ENCODE assay signal across 10 cellular contexts in the genomic region with DNA sequence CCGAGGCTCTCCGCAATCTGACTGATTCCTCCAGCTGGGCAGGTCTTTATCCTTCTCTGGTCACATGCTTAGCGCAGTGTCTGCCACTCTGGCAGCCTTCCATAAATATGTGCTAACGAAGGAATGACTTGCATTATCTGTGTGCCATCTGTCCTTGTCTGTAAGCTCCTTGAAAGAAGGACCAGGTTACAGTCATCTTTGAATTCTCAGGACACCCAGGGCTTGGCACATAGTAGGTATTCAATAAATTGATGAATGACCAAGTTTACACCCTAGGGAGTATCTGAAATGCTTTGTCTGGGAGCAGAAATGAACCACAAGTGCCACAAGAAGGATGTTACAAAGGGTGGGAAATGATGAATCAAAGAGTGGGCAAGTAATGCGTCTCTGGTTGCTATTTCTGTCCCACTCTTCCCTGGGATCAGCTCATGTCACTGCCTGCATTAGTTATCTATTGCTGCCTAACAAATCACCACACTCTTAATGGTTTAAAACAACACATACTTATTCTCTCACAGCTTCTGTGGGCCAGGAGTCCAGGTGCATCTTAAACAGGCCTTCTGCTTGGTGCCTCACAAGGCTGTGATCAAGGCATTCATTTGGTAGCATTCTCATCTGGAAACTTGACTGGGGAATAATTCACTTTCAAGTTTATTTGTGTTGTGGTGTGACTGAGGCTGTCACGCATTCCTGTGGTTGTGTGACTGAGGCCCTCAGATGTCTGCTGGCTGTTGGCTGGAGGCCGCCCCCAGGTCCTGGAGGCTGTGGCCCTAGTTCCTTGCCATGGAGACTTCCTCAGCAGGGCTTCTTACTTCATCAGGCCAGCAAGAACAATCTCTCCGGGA. TPM values are rescaled to one million over a fixed set of nuclear protein-coding genes. Genes with fewer than 3 reads are reported as not detected.
DNase-seq lines count a peak whose midpoint lies in the region; ATAC-seq and TF ChIP-seq lines count a peak whose summit lies in the region.
"Had no signal": no experiment of that assay in that cellular context is flagged by ENCODE, and none has a peak within 500 bp of the region (broad histone marks: within the 10 kb centered on the region; RNA-seq: fewer than 3 reads in every experiment).

No MANE protein-coding gene starts in this region.

- TF ChIP-seq POLR2A in gastroesophageal sphincter (IDR thresholded peaks at IDR 0.05), result no peak

- no peaks in the 10 kb centered on the region for H3K9me3 Mint-ChIP-seq in naive thymus-derived CD8-positive, alpha-beta T cell

- H3K36me3 Mint-ChIP-seq in naive thymus-derived CD8-positive, alpha-beta T cell, result no peaks in the 10 kb centered on the region

- no peak overlapping the region for H3K4me3 Mint-ChIP-seq in naive thymus-derived CD8-positive, alpha-beta T cell

- intact Hi-C loops in left ventricle myocardium superior (cut with micrococcal nuclease), result no loop called here

- H3K4me3 ChIP-seq in gastroesophageal sphincter, result no peak overlapping the region
- H3K4me3 ChIP-seq: lower lobe of right lung had no signal

- peaks cover 11 to 51% (median 24%) of the 10 kb centered on the region in 5 donors for H3K27me3 Mint-ChIP-seq in naive thymus-derived CD8-positive, alpha-beta T cell

- H3K9me3 ChIP-seq in gastroesophageal sphincter, result no peaks in the 10 kb centered on the region
- H3K9me3 ChIP-seq: lower lobe of right lung had no signal

- TF ChIP-seq EP300 in gastroesophageal sphincter (IDR thresholded peaks at IDR 0.05), result no peak

- H3K27ac ChIP-seq in gastroesophageal sphincter, result no peak overlapping the region
- H3K27ac ChIP-seq: lower lobe of right lung had no signal

- no peaks in the 10 kb centered on the region for H3K36me3 ChIP-seq in gastroesophageal sphincter
- H3K36me3 ChIP-seq: lower lobe of right lung had no signal

- POLR2A ChIA-PET in naive thymus-derived CD8-positive, alpha-beta T cell (lab: Charles Lee), result no interaction called here

- DNase-seq in GM04504 (ENCODE audit: low read depth) (peak; percentile 21), MV-4-11 (lab: John Stamatoyannopoulos, UW) (peak; percentile 72), iris pigment epithelial cell (ENCODE audit: low read depth) (peak; percentile 73), left ventricle myocardium superior (no peak)
- DNase-seq in naive thymus-derived CD8-positive, alpha-beta T cell, result no peak
- DNase-seq: lower lobe of right lung had no signal

- no peak for TF ChIP-seq CTCF in gastroesophageal sphincter (IDR thresholded peaks at IDR 0.05)

- ATAC-seq in GM21717 (IDR thresholded peaks at IDR 0.05; ENCODE audit: unreplicated experiment) (peak; percentile 69), GM19324 (IDR thresholded peaks at IDR 0.05; ENCODE audit: low FRiP score, unreplicated experiment) (no peak), left ventricle myocardium superior (no peak), gastroesophageal sphincter (no peak)
- ATAC-seq in naive thymus-derived CD8-positive, alpha-beta T cell, result no peak

- H3K4me1 ChIP-seq in gastroesophageal sphincter, result no peaks in the 10 kb centered on the region
- H3K4me1 ChIP-seq: lower lobe of right lung had no signal

- 75 to 82% methylated on average over 5 of the region's 8 CpGs for WGBS in gastroesophageal sphincter (ENCODE audit: low coverage in 1 of 2), 2 donors

- no peak overlapping the region for H3K27ac Mint-ChIP-seq in naive thymus-derived CD8-positive, alpha-beta T cell

- no peaks in the 10 kb centered on the region for H3K4me1 Mint-ChIP-seq in naive thymus-derived CD8-positive, alpha-beta T cell

- peaks cover 16% of the 10 kb centered on the region for H3K27me3 ChIP-seq in gastroesophageal sphincter

RNA-seq across cellular contexts. Expression of a gene that starts 16.6 kb away (rescaled TPM):
- not detected for total RNA-seq in naive thymus-derived CD8-positive, alpha-beta T cell
- not detected for polyA plus RNA-seq in naive thymus-derived CD8-positive, alpha-beta T cell
- total RNA-seq in left ventricle myocardium superior, result not detected
- total RNA-seq in gastroesophageal sphincter, result 10 to 100 TPM in 1 of 4 donors, 1 to 10 TPM in 1, not detected in 2; 1.9 to 33.2 TPM
- total RNA-seq: OCI-LY7 had no signal

Comparison
In these comparisons a context has a peak if more than half of its experiments do, and no peak if none do; other contexts are left out.
1. DNase-seq: peak in GM04504 (single experiment), MV-4-11 (single experiment) and iris pigment epithelial cell (single experiment); none in naive thymus-derived CD8-positive, alpha-beta T cell (0 of 10) and left ventricle myocardium superior (single experiment).